11 cellular contexts compared by ENCODE assay signal in the genomic region with DNA sequence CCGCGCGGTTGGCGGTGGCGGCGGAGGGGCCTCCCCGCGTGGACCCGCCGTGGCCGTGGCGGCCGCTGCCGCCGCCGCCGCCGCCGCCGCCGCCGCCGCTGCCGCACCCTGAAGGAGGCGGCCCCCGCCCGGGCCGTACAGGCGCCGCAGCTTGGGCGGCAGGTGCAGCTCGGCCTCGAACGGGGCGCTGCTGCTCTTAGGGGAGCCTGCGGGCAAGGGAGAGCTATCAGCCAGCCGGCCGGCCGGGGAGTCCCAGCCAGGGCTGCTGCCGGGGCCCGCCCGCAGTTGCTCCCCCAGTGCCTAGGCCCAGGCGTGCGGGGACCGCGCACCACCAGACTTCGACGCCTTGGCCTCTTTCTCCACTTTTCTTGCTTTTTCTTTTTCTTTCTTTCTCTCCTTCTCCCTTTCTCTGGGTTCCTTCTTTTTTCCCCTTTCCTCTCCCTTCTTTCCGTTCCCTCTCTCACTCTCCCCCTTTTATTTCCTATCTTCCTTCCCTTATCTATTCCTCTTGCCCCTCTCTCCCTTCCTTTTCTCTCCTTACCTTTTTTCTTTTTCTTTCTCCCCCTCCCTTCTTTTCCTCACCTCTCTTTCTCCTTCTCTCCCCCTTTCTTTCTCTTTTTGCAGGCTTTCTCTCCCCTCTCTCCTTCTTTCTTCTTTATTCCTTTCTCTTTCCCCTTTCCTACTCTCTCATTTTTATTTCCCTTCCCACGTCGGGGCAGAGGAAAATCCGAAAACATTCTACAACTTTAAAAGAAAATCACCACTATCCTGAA. TPM values are rescaled to one million over a fixed set of nuclear protein-coding genes. Genes with fewer than 3 reads are reported as not detected.
DNase-seq lines count a peak whose midpoint lies in the region; ATAC-seq lines count a peak whose summit lies in the region.
"Had no signal": no experiment of that assay in that cellular context is flagged by ENCODE, and none has a peak within 500 bp of the region (broad histone marks: within the 10 kb centered on the region; RNA-seq: fewer than 3 reads in every experiment).

No MANE protein-coding gene starts in this region.

- peak overlapping the region; percentile 20 to 78 (median 59) for H3K4me3 Mint-ChIP-seq in naive thymus-derived CD4-positive, alpha-beta T cell

- H3K27me3 Mint-ChIP-seq in naive thymus-derived CD4-positive, alpha-beta T cell: peaks cover 17 to 82% (median 37%) of the 10 kb centered on the region in 5 donors

- no peaks in the 10 kb centered on the region for H3K9me3 ChIP-seq in naive thymus-derived CD4-positive, alpha-beta T cell (ENCODE audit: control insufficient read depth in 2 of 3, low read length in 3 of 3)

- peak overlapping the region in 2 of 9 donors; percentile 28 to 60 for H3K27ac Mint-ChIP-seq in naive thymus-derived CD4-positive, alpha-beta T cell

- no peaks in the 10 kb centered on the region for H3K36me3 Mint-ChIP-seq in naive thymus-derived CD4-positive, alpha-beta T cell

- POLR2A ChIA-PET in naive thymus-derived CD4-positive, alpha-beta T cell (lab: Charles Lee): no interaction called here

- peaks cover 0 to 12% (median 2%) of the 10 kb centered on the region in 11 donors for H3K9me3 Mint-ChIP-seq in naive thymus-derived CD4-positive, alpha-beta T cell

- H3K4me1 ChIP-seq in naive thymus-derived CD4-positive, alpha-beta T cell (ENCODE audit: control insufficient read depth in 2 of 2, insufficient read depth in 2 of 2, low read length in 2 of 2): no peaks in the 10 kb centered on the region

- ATAC-seq in GM21529 (IDR thresholded peaks at IDR 0.05; ENCODE audit: unreplicated experiment) (peak; percentile 44), left lobe of liver (no peak)
- peak; percentile 32 for ATAC-seq in naive thymus-derived CD4-positive, alpha-beta T cell

- H3K27ac ChIP-seq in naive thymus-derived CD4-positive, alpha-beta T cell (ENCODE audit: low read depth, low read length): no peak overlapping the region
- H3K27ac ChIP-seq: spleen, tibial artery had no signal

- H3K36me3 ChIP-seq in naive thymus-derived CD4-positive, alpha-beta T cell (ENCODE audit: control insufficient read depth in 2 of 3, insufficient read depth in 3 of 3, low read length in 3 of 3): no peaks in the 10 kb centered on the region
- H3K36me3 ChIP-seq: spleen, tibial artery had no signal

- H3K4me1 Mint-ChIP-seq in naive thymus-derived CD4-positive, alpha-beta T cell: peaks cover 0 to 28% (median 13%) of the 10 kb centered on the region in 7 donors

- H3K27me3 ChIP-seq in naive thymus-derived CD4-positive, alpha-beta T cell (ENCODE audit: control insufficient read depth in 2 of 2, insufficient read depth in 2 of 2, low read length in 2 of 2): peaks cover 3 to 7% of the 10 kb centered on the region in 2 donors

- DNase-seq in DMS53 (lab: John Stamatoyannopoulos, UW) (peak; percentile 54), DMS53 treated with DMSO at 0.1 percent for 48 hours (lab: John Stamatoyannopoulos, UW; ENCODE audit: unreplicated experiment) (no peak), SW480 (ENCODE audit: low spot score) (peak; percentile 39), NCI-H226 (no peak), DMS114 treated with DMSO at 0.1 percent for 48 hours (lab: John Stamatoyannopoulos, UW; ENCODE audit: unreplicated experiment) (no peak), left lobe of liver (ENCODE audit: low spot score) (no peak)
- no peak for DNase-seq in naive thymus-derived CD4-positive, alpha-beta T cell
- DNase-seq: left cardiac atrium, spleen, tibial artery had no signal

- CTCF ChIA-PET in naive thymus-derived CD4-positive, alpha-beta T cell (lab: Charles Lee): no interaction called here

- intact Hi-C loops in naive thymus-derived CD4-positive, alpha-beta T cell (cut with micrococcal nuclease): no loop called here

- H3K4me3 ChIP-seq in naive thymus-derived CD4-positive, alpha-beta T cell (ENCODE audit: low read length): no peak overlapping the region

RNA-seq across cellular contexts. Expression of gene ARX, which starts 2.0 kb away (rescaled TPM):
- total RNA-seq in naive thymus-derived CD4-positive, alpha-beta T cell: not detected
- not detected for polyA plus RNA-seq in naive thymus-derived CD4-positive, alpha-beta T cell
- not detected for total RNA-seq in left lobe of liver
- total RNA-seq: left cardiac atrium had no signal
- polyA plus RNA-seq: spleen had no signal

Comparison
In these comparisons a context has a peak if more than half of its experiments do, and no peak if none do; other contexts are left out.
1. DNase-seq: peak in DMS53 (single experiment) and SW480 (single experiment); none in DMS53 treated with DMSO at 0.1 percent for 48 hours (single experiment), naive thymus-derived CD4-positive, alpha-beta T cell (0 of 9), NCI-H226 (single experiment), DMS114 treated with DMSO at 0.1 percent for 48 hours (single experiment) and left lobe of liver (single experiment).